ENCODE assay signal across 1 cellular context in the genomic region with DNA sequence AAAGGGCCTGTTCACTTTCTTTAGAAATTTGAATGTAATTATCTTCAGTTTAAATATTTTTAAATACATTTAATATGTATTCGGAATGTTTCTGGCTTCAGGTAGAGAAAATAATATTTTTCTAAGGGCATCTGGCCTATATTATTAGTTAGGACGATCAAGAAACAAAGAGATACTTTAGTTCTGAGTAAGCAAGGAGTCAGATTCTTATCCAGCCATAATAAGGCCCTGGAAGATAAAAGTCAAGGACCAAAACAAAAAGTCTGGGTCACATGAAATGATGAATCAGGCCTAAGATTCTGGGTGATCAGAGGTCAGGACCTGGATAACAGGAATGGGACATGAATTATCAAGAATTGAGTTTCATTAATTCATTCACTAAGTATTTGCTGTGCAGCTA.
TF ChIP-seq lines count a peak whose summit lies in the region.

No MANE protein-coding gene starts in this region.

TF ChIP-seq in H1, 55 proteins besides CTCF, POLR2A, EP300 and RAD21:
- no peak for TF ChIP-seq SP1 (IDR thresholded peaks at IDR 0.05; ENCODE audit: low read depth, low read length)
- no peak for TF ChIP-seq NRF1 (IDR thresholded peaks at IDR 0.05; ENCODE audit: low read depth, low read length)
- no peak for TF ChIP-seq CEBPB (IDR thresholded peaks at IDR 0.05; ENCODE audit: low read depth, low read length)
- no peak for TF ChIP-seq ASH2L (IDR thresholded peaks at IDR 0.05; ENCODE audit: low read length)
- TF ChIP-seq, protein P1, sequence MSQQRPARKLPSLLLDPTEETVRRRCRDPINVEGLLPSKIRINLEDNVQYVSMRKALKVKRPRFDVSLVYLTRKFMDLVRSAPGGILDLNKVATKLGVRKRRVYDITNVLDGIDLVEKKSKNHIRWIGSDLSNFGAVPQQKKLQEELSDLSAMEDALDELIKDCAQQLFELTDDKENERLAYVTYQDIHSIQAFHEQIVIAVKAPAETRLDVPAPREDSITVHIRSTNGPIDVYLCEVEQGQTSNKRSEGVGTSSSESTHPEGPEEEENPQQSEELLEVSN (IDR thresholded peaks at IDR 0.05): no peak
- TF ChIP-seq SIX5 (IDR thresholded peaks at IDR 0.05; ENCODE audit: low read depth, low read length): no peak
